Comparison of ENCODE assay signal across 8 cellular contexts in the genomic region with DNA sequence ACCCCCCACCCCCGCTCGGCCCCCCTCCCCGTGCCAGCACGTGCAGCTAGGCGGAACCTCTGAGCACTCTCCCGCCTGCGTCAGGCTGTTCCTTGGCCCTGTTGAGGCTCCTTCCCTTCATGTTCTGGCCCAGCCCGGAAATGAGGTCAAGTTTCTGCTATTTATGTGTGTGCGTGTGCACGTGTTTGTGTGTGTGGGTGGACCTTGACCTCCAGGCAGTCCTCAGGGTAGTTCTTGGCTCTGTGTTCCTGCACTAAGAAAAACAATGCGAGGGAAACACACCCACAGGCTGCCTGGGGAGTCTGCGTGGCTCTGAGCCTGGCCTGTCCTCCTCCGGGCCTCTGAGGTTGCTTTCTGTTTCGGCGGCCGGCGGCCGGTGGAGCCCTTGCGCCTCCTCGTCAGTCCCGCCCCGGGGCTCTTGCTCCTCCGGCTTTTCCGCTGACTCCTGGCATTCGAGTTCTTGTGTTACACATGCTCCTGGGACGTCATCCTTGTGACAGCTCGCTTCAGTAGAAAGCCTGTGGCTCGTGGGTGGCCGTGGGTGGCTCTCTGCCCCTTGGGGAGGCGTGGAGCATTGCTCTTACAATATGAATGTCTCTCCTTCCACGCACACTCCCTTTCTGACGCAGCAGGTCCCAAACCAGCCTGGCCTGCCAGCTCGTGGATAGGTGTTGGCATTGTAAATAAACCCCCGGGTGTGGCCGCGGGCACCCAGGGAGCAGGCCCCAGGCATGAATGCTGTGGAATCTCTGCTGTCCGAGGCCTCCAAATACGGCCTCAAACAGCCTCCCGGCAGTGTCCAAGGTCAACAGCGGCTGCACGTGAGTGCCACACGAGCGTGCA. TPM values are rescaled to one million over a fixed set of nuclear protein-coding genes. Genes with fewer than 3 reads are reported as not detected.
DNase-seq lines count a peak whose midpoint lies in the region; ATAC-seq and TF ChIP-seq lines count a peak whose summit lies in the region.

No MANE protein-coding gene starts in this region.

- H3K36me3 ChIP-seq in adipocyte (ENCODE audit: control insufficient read depth, insufficient read depth, low read length, severe bottlenecking) (no peaks in the 10 kb centered on the region), upper lobe of right lung (no peaks in the 10 kb centered on the region)

- no peak for TF ChIP-seq CTCF in upper lobe of right lung (IDR thresholded peaks at IDR 0.05)

- intact Hi-C loops in cardiac septum (cut with DNase I) (no loop called here), upper lobe of right lung (cut with DNase I) (no loop called here)

- peak; percentile 86 for DNase-seq in SIG-M5 treated with dmso at 0.1 percent for 504 hours (lab: John Stamatoyannopoulos, UW; ENCODE audit: unreplicated experiment)
- DNase-seq in SIG-M5 (lab: John Stamatoyannopoulos, UW): no peak
- DNase-seq in SK-MEL-5 (ENCODE audit: low read depth, low spot score): peak; percentile 81
- DNase-seq in adipocyte (ENCODE audit: low read depth): peak; percentile 97
- peak; percentile 95 for DNase-seq in cardiac septum (ENCODE audit: low spot score)
- DNase-seq in pons (ENCODE audit: low spot score): peak; percentile 79
- peak; percentile 93 for DNase-seq in upper lobe of right lung

- H3K4me3 ChIP-seq in adipocyte (ENCODE audit: low read length) (peak overlapping the region; percentile 75), upper lobe of right lung (peak overlapping the region; percentile 32)

- H3K9ac ChIP-seq in adipocyte (ENCODE audit: low read length): peak overlapping the region; percentile 81

- H3K9me3 ChIP-seq in adipocyte (ENCODE audit: control insufficient read depth, low read length) (no peaks in the 10 kb centered on the region), upper lobe of right lung (no peaks in the 10 kb centered on the region)

- H3K27me3 ChIP-seq in adipocyte (replicated peaks; ENCODE audit: control insufficient read depth, insufficient read depth, low read length) (no peaks in the 10 kb centered on the region), upper lobe of right lung (no peaks in the 10 kb centered on the region)

- in situ Hi-C loops in SK-MEL-5 (cut with HindIII; ENCODE audit: low pct_unique_long_range_greater_than_20kb, low sequenced_read_pairs): no loop called here

- ATAC-seq in HG03060 (IDR thresholded peaks at IDR 0.05; ENCODE audit: low read depth, unreplicated experiment): peak; percentile 36
- ATAC-seq in upper lobe of right lung: peak; percentile 87

- peak overlapping the region; percentile 90 for H3K27ac ChIP-seq in upper lobe of right lung

- peaks cover 24% of the 10 kb centered on the region for H3K4me1 ChIP-seq in adipocyte (ENCODE audit: control insufficient read depth, insufficient read depth, low read length)
- H3K4me1 ChIP-seq in upper lobe of right lung: peaks cover 23% of the 10 kb centered on the region

RNA-seq across cellular contexts. Expression of gene SLCO4A1, which starts 10.0 kb away (rescaled TPM):
- 48.1 and 53.5 TPM in 2 replicates for total RNA-seq in SK-MEL-5 (2014; rRNA removed; shearing (Covaris generic))
- 27.3 and 30.4 TPM in 2 replicates for polyA plus RNA-seq in SK-MEL-5 (2015; cell fraction: cytosol; rRNA removed)
- polyA plus RNA-seq in SK-MEL-5 (2015; cell fraction: nucleus; rRNA removed): 86.6 and 124 TPM in 2 replicates
- total RNA-seq in cardiac septum (10.8 TPM), upper lobe of right lung (63.3 TPM)

RNA-seq across cellular contexts. Expression of gene NTSR1, which starts 56.4 kb away (rescaled TPM):
- not detected in 2 replicates for total RNA-seq in SK-MEL-5 (2014; rRNA removed; shearing (Covaris generic))
- 0.02 and 0.13 TPM in 2 replicates for polyA plus RNA-seq in SK-MEL-5 (2015; cell fraction: cytosol; rRNA removed)
- polyA plus RNA-seq in SK-MEL-5 (2015; cell fraction: nucleus; rRNA removed): not detected in 2 replicates
- total RNA-seq in cardiac septum (0.08 TPM), upper lobe of right lung (0.09 TPM)
